In the genomic region with DNA sequence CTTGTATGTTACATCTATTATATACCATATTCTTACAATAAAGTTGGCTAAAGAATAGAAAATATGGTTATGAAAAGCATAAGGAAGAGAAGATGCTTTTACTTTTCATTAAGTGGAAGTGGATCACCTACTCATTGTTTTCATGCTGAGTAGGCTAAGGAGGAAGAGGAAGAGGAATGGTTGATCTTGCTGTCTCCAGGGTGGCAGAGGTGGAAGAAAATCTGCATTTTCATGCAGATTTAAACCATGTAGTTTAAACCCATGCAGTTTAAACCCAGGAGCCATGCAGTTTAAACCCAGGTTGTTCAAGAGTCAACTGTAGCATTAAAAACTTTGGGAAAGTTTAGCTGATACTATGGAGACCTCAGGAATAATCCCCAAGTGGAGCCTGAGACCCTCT, we compare ENCODE assay signal across 7 cellular contexts.
"Had no signal": no experiment of that assay in that cellular context is flagged by ENCODE, and none has a peak within 500 bp of the region (broad histone marks: within the 10 kb centered on the region; RNA-seq: fewer than 3 reads in every experiment).

No MANE protein-coding gene starts in this region.

- H3K4me1 Mint-ChIP-seq: IgD-negative memory B cell had no signal

- H3K27ac Mint-ChIP-seq: IgD-negative memory B cell had no signal

- H3K4me3 Mint-ChIP-seq: H9, IgD-negative memory B cell had no signal

- ATAC-seq: HepG2 had no signal

- H3K27ac ChIP-seq: HL-60 had no signal

- H3K9me3 Mint-ChIP-seq: H9, IgD-negative memory B cell had no signal

- H3K36me3 Mint-ChIP-seq: IgD-negative memory B cell had no signal

- H3K27me3 Mint-ChIP-seq: IgD-negative memory B cell had no signal

- DNase-seq: GOT3, H9, HCEC 1CT, KBM-7 had no signal
